In genomic region chr7:150342119-150342405, GRCh38 we compare ENCODE assay signal across 1 cellular context.
TF ChIP-seq lines count a peak whose summit lies in the region.

No MANE protein-coding gene starts in this region.

TF ChIP-seq in H1, 55 proteins besides CTCF, POLR2A, EP300 and RAD21:
- TF ChIP-seq E2F6 (IDR thresholded peaks at IDR 0.05) (0 out of 2 replicates have a peak, but pooled peaks have one; percentile 2), TAF1 (IDR thresholded peaks at IDR 0.05; ENCODE audit: low read depth, low read length) (no peak), BCL11A (IDR thresholded peaks at IDR 0.05; ENCODE audit: low read depth in 2 of 2, low read length in 2 of 2) (no peak)
TF ChIP-seq in H1: peak in this region for 1.
